Comparison of ENCODE assay signal across 1 cellular context in genomic region chr19:44701228-44701627, GRCh38.
TF ChIP-seq lines count a peak whose summit lies in the region.

No MANE protein-coding gene starts in this region.

TF ChIP-seq in A549, 52 proteins besides CTCF, POLR2A, EP300 and RAD21:
- no peak for TF ChIP-seq ATOH8 (CRISPR knock-in tag; IDR thresholded peaks at IDR 0.05; ENCODE audit: low read depth)
